In the genomic region with DNA sequence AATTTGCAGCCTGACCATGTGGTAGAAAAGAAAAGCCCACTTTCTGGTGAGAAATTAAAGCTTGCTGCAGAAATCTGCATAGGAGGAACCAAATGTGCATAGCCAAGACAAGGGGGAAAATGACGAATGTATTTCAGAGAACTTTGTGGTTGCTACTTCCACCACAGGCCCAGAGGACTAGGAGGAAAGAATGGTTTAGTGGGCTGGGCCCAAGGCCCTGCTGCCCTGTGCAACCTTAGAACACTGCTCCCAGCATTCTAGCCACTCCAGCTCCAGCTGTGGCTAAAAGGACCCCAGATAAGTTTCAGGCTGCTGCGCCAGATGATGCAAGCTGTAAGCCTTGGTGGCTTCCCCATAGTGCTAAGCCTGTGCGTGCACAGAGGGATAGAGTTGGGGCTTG, we compare ENCODE assay signal across 2 cellular contexts.
TF ChIP-seq lines count a peak whose summit lies in the region.

No MANE protein-coding gene starts in this region.

TF ChIP-seq in A549, 52 proteins besides CTCF, POLR2A, EP300 and RAD21 (continued from another document):
- TF ChIP-seq PBX3 (IDR thresholded peaks at IDR 0.05) (no peak), TP53 (CRISPR knock-in tag; IDR thresholded peaks at IDR 0.05) (no peak)

TF ChIP-seq in HEK293, 187 proteins besides CTCF, POLR2A, EP300 and RAD21 (continued from another document):
- TF ChIP-seq, protein P1, sequence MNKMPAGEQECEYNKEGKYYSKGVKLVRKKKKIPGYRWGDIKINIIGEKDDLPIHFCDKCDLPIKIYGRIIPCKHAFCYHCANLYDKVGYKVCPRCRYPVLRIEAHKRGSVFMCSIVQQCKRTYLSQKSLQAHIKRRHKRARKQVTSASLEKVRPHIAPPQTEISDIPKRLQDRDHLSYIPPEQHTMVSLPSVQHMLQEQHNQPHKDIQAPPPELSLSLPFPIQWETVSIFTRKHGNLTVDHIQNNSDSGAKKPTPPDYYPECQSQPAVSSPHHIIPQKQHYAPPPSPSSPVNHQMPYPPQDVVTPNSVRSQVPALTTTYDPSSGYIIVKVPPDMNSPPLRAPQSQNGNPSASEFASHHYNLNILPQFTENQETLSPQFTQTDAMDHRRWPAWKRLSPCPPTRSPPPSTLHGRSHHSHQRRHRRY (tag by site-specific recombination; IDR thresholded peaks at IDR 0.05) = no peak
- TF ChIP-seq ZNF324 (tag by site-specific recombination; IDR thresholded peaks at IDR 0.05) (no peak), ZBTB21 (tag by site-specific recombination; IDR thresholded peaks at IDR 0.05) (no peak), TRIM28 (IDR thresholded peaks at IDR 0.05; ENCODE audit: borderline replicate concordance, low read length) (peak; percentile 40; the same call in 1 of the 2 replicates), ZNF530 (tag by site-specific recombination; IDR thresholded peaks at IDR 0.05; ENCODE audit: low read depth) (no peak), ZNF585B (tag by site-specific recombination; IDR thresholded peaks at IDR 0.05) (peak; percentile 86)
